1 cellular context compared by ENCODE assay signal in genomic region chr9:133154097-133154989, GRCh38.
TF ChIP-seq lines count a peak whose summit lies in the region.

No MANE protein-coding gene starts in this region.

TF ChIP-seq in K562, 482 proteins besides CTCF, POLR2A, EP300 and RAD21 (continued from another document and continues in another):
- TF ChIP-seq MTA3 (IDR thresholded peaks at IDR 0.05; ENCODE audit: borderline replicate concordance) (no peak), ATF1 (CRISPR knock-in tag; IDR thresholded peaks at IDR 0.05) (no peak), ATF1 (tag; IDR thresholded peaks at IDR 0.05) (no peak), IRF1 (CRISPR knock-in tag; IDR thresholded peaks at IDR 0.05; ENCODE audit: borderline replicate concordance) (no peak), HMGXB4 (CRISPR knock-in tag; IDR thresholded peaks at IDR 0.05) (no peak), MTA1 (IDR thresholded peaks at IDR 0.05; ENCODE audit: borderline replicate concordance) (no peak), ZNF212 (CRISPR knock-in tag; IDR thresholded peaks at IDR 0.05) (no peak), PHF20 (IDR thresholded peaks at IDR 0.05; ENCODE audit: partially characterized antibody) (peak; percentile 48), NBN (IDR thresholded peaks at IDR 0.05; ENCODE audit: low read depth) (no peak), SMARCA5 (IDR thresholded peaks at IDR 0.05) (peak; percentile 94), MEF2A (IDR thresholded peaks at IDR 0.05; ENCODE audit: control insufficient read depth, low read depth, low read length) (no peak), TRIM28 (IDR thresholded peaks at IDR 0.05) (no peak), BDP1 (IDR thresholded peaks at IDR 0.05; ENCODE audit: insufficient read depth, insufficient read length) (no peak), MBD2 (IDR thresholded peaks at IDR 0.05; ENCODE audit: borderline replicate concordance, low read depth) (no peak), BCL6 (CRISPR knock-in tag; IDR thresholded peaks at IDR 0.05) (no peak), RBM25 (IDR thresholded peaks at IDR 0.05; ENCODE audit: low read depth, low read length, severe bottlenecking) (peak; percentile 92), SNIP1 (IDR thresholded peaks at IDR 0.05; ENCODE audit: low read depth) (no peak), CHAMP1 (IDR thresholded peaks at IDR 0.05) (no peak), CBX3 (IDR thresholded peaks at IDR 0.05; ENCODE audit: borderline replicate concordance in 1 of 2, low read length in 2 of 2) (peak in 1 of 2 experiments; percentile 70; a peak in 1 of 3 replicates), DPF2 (IDR thresholded peaks at IDR 0.05) (no peak), SUPT5H (IDR thresholded peaks at IDR 0.05) (no peak), HDAC2 (IDR thresholded peaks at IDR 0.05) (peak; percentile 90), ZSCAN29 (IDR thresholded peaks at IDR 0.05) (no peak), E2F3 (CRISPR knock-in tag; IDR thresholded peaks at IDR 0.05) (no peak), ZNF79 (CRISPR knock-in tag; IDR thresholded peaks at IDR 0.05; ENCODE audit: low read depth) (no peak)
- TF ChIP-seq, protein P1, sequence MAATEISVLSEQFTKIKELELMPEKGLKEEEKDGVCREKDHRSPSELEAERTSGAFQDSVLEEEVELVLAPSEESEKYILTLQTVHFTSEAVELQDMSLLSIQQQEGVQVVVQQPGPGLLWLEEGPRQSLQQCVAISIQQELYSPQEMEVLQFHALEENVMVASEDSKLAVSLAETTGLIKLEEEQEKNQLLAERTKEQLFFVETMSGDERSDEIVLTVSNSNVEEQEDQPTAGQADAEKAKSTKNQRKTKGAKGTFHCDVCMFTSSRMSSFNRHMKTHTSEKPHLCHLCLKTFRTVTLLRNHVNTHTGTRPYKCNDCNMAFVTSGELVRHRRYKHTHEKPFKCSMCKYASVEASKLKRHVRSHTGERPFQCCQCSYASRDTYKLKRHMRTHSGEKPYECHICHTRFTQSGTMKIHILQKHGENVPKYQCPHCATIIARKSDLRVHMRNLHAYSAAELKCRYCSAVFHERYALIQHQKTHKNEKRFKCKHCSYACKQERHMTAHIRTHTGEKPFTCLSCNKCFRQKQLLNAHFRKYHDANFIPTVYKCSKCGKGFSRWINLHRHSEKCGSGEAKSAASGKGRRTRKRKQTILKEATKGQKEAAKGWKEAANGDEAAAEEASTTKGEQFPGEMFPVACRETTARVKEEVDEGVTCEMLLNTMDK (IDR thresholded peaks at IDR 0.05; ENCODE audit: borderline replicate concordance, insufficient read depth, low read depth, low read length, poor library complexity, severe bottlenecking): no peak
- TF ChIP-seq, protein P2, sequence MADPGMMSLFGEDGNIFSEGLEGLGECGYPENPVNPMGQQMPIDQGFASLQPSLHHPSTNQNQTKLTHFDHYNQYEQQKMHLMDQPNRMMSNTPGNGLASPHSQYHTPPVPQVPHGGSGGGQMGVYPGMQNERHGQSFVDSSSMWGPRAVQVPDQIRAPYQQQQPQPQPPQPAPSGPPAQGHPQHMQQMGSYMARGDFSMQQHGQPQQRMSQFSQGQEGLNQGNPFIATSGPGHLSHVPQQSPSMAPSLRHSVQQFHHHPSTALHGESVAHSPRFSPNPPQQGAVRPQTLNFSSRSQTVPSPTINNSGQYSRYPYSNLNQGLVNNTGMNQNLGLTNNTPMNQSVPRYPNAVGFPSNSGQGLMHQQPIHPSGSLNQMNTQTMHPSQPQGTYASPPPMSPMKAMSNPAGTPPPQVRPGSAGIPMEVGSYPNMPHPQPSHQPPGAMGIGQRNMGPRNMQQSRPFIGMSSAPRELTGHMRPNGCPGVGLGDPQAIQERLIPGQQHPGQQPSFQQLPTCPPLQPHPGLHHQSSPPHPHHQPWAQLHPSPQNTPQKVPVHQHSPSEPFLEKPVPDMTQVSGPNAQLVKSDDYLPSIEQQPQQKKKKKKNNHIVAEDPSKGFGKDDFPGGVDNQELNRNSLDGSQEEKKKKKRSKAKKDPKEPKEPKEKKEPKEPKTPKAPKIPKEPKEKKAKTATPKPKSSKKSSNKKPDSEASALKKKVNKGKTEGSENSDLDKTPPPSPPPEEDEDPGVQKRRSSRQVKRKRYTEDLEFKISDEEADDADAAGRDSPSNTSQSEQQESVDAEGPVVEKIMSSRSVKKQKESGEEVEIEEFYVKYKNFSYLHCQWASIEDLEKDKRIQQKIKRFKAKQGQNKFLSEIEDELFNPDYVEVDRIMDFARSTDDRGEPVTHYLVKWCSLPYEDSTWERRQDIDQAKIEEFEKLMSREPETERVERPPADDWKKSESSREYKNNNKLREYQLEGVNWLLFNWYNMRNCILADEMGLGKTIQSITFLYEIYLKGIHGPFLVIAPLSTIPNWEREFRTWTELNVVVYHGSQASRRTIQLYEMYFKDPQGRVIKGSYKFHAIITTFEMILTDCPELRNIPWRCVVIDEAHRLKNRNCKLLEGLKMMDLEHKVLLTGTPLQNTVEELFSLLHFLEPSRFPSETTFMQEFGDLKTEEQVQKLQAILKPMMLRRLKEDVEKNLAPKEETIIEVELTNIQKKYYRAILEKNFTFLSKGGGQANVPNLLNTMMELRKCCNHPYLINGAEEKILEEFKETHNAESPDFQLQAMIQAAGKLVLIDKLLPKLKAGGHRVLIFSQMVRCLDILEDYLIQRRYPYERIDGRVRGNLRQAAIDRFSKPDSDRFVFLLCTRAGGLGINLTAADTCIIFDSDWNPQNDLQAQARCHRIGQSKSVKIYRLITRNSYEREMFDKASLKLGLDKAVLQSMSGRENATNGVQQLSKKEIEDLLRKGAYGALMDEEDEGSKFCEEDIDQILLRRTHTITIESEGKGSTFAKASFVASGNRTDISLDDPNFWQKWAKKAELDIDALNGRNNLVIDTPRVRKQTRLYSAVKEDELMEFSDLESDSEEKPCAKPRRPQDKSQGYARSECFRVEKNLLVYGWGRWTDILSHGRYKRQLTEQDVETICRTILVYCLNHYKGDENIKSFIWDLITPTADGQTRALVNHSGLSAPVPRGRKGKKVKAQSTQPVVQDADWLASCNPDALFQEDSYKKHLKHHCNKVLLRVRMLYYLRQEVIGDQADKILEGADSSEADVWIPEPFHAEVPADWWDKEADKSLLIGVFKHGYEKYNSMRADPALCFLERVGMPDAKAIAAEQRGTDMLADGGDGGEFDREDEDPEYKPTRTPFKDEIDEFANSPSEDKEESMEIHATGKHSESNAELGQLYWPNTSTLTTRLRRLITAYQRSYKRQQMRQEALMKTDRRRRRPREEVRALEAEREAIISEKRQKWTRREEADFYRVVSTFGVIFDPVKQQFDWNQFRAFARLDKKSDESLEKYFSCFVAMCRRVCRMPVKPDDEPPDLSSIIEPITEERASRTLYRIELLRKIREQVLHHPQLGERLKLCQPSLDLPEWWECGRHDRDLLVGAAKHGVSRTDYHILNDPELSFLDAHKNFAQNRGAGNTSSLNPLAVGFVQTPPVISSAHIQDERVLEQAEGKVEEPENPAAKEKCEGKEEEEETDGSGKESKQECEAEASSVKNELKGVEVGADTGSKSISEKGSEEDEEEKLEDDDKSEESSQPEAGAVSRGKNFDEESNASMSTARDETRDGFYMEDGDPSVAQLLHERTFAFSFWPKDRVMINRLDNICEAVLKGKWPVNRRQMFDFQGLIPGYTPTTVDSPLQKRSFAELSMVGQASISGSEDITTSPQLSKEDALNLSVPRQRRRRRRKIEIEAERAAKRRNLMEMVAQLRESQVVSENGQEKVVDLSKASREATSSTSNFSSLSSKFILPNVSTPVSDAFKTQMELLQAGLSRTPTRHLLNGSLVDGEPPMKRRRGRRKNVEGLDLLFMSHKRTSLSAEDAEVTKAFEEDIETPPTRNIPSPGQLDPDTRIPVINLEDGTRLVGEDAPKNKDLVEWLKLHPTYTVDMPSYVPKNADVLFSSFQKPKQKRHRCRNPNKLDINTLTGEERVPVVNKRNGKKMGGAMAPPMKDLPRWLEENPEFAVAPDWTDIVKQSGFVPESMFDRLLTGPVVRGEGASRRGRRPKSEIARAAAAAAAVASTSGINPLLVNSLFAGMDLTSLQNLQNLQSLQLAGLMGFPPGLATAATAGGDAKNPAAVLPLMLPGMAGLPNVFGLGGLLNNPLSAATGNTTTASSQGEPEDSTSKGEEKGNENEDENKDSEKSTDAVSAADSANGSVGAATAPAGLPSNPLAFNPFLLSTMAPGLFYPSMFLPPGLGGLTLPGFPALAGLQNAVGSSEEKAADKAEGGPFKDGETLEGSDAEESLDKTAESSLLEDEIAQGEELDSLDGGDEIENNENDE (IDR thresholded peaks at IDR 0.05; ENCODE audit: low read depth, low read length): no peak
- TF ChIP-seq, protein P3, sequence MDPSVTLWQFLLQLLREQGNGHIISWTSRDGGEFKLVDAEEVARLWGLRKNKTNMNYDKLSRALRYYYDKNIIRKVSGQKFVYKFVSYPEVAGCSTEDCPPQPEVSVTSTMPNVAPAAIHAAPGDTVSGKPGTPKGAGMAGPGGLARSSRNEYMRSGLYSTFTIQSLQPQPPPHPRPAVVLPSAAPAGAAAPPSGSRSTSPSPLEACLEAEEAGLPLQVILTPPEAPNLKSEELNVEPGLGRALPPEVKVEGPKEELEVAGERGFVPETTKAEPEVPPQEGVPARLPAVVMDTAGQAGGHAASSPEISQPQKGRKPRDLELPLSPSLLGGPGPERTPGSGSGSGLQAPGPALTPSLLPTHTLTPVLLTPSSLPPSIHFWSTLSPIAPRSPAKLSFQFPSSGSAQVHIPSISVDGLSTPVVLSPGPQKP (CRISPR knock-in tag; IDR thresholded peaks at IDR 0.05): no peak
- TF ChIP-seq, protein P4, sequence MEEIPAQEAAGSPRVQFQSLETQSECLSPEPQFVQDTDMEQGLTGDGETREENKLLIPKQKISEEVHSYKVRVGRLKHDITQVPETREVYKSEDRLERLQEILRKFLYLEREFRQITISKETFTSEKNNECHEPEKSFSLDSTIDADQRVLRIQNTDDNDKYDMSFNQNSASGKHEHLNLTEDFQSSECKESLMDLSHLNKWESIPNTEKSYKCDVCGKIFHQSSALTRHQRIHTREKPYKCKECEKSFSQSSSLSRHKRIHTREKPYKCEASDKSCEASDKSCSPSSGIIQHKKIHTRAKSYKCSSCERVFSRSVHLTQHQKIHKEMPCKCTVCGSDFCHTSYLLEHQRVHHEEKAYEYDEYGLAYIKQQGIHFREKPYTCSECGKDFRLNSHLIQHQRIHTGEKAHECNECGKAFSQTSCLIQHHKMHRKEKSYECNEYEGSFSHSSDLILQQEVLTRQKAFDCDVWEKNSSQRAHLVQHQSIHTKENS (CRISPR knock-in tag; IDR thresholded peaks at IDR 0.05): no peak
- TF ChIP-seq, protein P5, sequence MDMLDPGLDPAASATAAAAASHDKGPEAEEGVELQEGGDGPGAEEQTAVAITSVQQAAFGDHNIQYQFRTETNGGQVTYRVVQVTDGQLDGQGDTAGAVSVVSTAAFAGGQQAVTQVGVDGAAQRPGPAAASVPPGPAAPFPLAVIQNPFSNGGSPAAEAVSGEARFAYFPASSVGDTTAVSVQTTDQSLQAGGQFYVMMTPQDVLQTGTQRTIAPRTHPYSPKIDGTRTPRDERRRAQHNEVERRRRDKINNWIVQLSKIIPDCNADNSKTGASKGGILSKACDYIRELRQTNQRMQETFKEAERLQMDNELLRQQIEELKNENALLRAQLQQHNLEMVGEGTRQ (CRISPR knock-in tag; IDR thresholded peaks at IDR 0.05): peak; percentile 70
- TF ChIP-seq, protein P6, sequence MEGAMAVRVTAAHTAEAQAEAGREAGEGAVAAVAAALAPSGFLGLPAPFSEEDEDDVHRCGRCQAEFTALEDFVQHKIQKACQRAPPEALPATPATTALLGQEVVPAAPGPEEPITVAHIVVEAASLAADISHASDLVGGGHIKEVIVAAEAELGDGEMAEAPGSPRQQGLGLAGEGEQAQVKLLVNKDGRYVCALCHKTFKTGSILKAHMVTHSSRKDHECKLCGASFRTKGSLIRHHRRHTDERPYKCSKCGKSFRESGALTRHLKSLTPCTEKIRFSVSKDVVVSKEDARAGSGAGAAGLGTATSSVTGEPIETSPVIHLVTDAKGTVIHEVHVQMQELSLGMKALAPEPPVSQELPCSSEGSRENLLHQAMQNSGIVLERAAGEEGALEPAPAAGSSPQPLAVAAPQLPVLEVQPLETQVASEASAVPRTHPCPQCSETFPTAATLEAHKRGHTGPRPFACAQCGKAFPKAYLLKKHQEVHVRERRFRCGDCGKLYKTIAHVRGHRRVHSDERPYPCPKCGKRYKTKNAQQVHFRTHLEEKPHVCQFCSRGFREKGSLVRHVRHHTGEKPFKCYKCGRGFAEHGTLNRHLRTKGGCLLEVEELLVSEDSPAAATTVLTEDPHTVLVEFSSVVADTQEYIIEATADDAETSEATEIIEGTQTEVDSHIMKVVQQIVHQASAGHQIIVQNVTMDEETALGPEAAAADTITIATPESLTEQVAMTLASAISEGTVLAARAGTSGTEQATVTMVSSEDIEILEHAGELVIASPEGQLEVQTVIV (CRISPR knock-in tag; IDR thresholded peaks at IDR 0.05; ENCODE audit: borderline replicate concordance): no peak
